ENCODE assay signal across 11 cellular contexts in genomic region chr9:108443741-108444140, GRCh38.
A peak's percentile ranks its signal among the peaks of the same experiment; 100 is the strongest.
DNase-seq lines count a peak whose midpoint lies in the region; TF ChIP-seq lines count a peak whose summit lies in the region.
"Had no signal": no experiment of that assay in that cellular context is flagged by ENCODE, and none has a peak within 500 bp of the region (broad histone marks: within the 10 kb centered on the region; RNA-seq: fewer than 3 reads in every experiment).

No MANE protein-coding gene starts in this region.

- H3K4me3 ChIP-seq in fibroblast of pulmonary artery (replicated peaks; ENCODE audit: low read depth, low read length) (no peak overlapping the region), skin epidermis (peak overlapping the region in 6 of 7 experiments; percentile 7 to 35 (median 27))
- H3K4me3 ChIP-seq: upper lobe of right lung had no signal

- DNase-seq in GM04504 (ENCODE audit: low read depth) (peak; percentile 23), SW480 (ENCODE audit: low spot score) (peak; percentile 78), fibroblast of pulmonary artery (ENCODE audit: low read depth) (peak; percentile 55), NCI-H1105 (lab: John Stamatoyannopoulos, UW) (no peak), hippocampal formation (lab: John Stamatoyannopoulos, UW) (no peak), G401 (ENCODE audit: low spot score) (no peak)
- DNase-seq in activated CD4-positive, alpha-beta T cell treated with anti-CD3 and anti-CD28 coated beads for 48 hours, result no peak
- DNase-seq: activated T-cell treated with anti-CD3 and anti-CD28 coated beads, Interleukin-2, amount 50 U/mL, for 4 hours; central memory CD4-positive, alpha-beta T cell; upper lobe of right lung had no signal

- H3K27ac ChIP-seq in skin epidermis, result peak overlapping the region in 20 of 21 experiments; percentile 67 to 95 (median 84)
- H3K27ac ChIP-seq: upper lobe of right lung had no signal

- peak; percentile 6 for TF ChIP-seq CTCF in fibroblast of pulmonary artery (IDR thresholded peaks at IDR 0.05; ENCODE audit: low read length, missing control alignments)

- in situ Hi-C loops in G401 (cut with HindIII; ENCODE audit: low sequenced_read_pairs), result no loop called here

Comparison
In these comparisons a context has a peak if more than half of its experiments do, and no peak if none do; other contexts are left out.
1. DNase-seq: peak in GM04504 (single experiment), SW480 (single experiment) and fibroblast of pulmonary artery (single experiment); none in NCI-H1105 (single experiment), hippocampal formation (0 of 2), activated CD4-positive, alpha-beta T cell treated with anti-CD3 and anti-CD28 coated beads for 48 hours (single experiment) and G401 (single experiment).